ENCODE assay signal across 16 cellular contexts in genomic region chrX:41870719-41871151, GRCh38. TPM values are rescaled to one million over a fixed set of nuclear protein-coding genes. Genes with fewer than 3 reads are reported as not detected.
DNase-seq lines count a peak whose midpoint lies in the region; ATAC-seq and TF ChIP-seq lines count a peak whose summit lies in the region.
"Had no signal": no experiment of that assay in that cellular context is flagged by ENCODE, and none has a peak within 500 bp of the region (broad histone marks: within the 10 kb centered on the region; RNA-seq: fewer than 3 reads in every experiment).

No MANE protein-coding gene starts in this region.

- H3K4me3 ChIP-seq in CD4-positive, CD25-positive, alpha-beta regulatory T cell (ENCODE audit: low read depth, low read length), result peak overlapping the region; percentile 43
- no peak overlapping the region for H3K4me3 ChIP-seq in MG63

- peak overlapping the region in 2 of 3 donors; percentile 19 to 27 for H3K27ac Mint-ChIP-seq in CD4-positive, CD25-positive, alpha-beta regulatory T cell
- no peak overlapping the region for H3K27ac Mint-ChIP-seq in progenitor cell of endocrine pancreas
- H3K27ac Mint-ChIP-seq: type B pancreatic cell had no signal

- H3K4me1 Mint-ChIP-seq in CD4-positive, CD25-positive, alpha-beta regulatory T cell, result peaks cover 30 to 74% (median 63%) of the 10 kb centered on the region in 4 donors
- H3K4me1 Mint-ChIP-seq in progenitor cell of endocrine pancreas (ENCODE audit: low read depth), result no peaks in the 10 kb centered on the region

- no peak for TF ChIP-seq CTCF in progenitor cell of endocrine pancreas (IDR thresholded peaks at IDR 0.05; ENCODE audit: unreplicated experiment)

- H3K27me3 ChIP-seq in CD4-positive, CD25-positive, alpha-beta regulatory T cell (ENCODE audit: control insufficient read depth, insufficient read depth, low read length), result no peaks in the 10 kb centered on the region
- no peaks in the 10 kb centered on the region for H3K27me3 ChIP-seq in MG63

- peak in 1 of 2 donors; percentile 43 for ATAC-seq in CD4-positive, CD25-positive, alpha-beta regulatory T cell (ENCODE audit: low read depth in 2 of 2)
- ATAC-seq in GM18858 (IDR thresholded peaks at IDR 0.05; ENCODE audit: unreplicated experiment) (peak; percentile 73), HG03378 (IDR thresholded peaks at IDR 0.05; ENCODE audit: unreplicated experiment) (peak; percentile 76), GM21576 (IDR thresholded peaks at IDR 0.05; ENCODE audit: unreplicated experiment) (no peak)
- ATAC-seq: Panc1 had no signal

- H3K4me3 Mint-ChIP-seq in CD4-positive, CD25-positive, alpha-beta regulatory T cell, result peak overlapping the region in 2 of 4 donors; percentile 18 to 76
- H3K4me3 Mint-ChIP-seq in progenitor cell of endocrine pancreas (ENCODE audit: low read depth), result no peak overlapping the region
- H3K4me3 Mint-ChIP-seq: activated naive CD8-positive, alpha-beta T cell; type B pancreatic cell had no signal

- H3K27me3 Mint-ChIP-seq in CD4-positive, CD25-positive, alpha-beta regulatory T cell, result no peaks in the 10 kb centered on the region
- no peaks in the 10 kb centered on the region for H3K27me3 Mint-ChIP-seq in progenitor cell of endocrine pancreas
- H3K27me3 Mint-ChIP-seq: activated naive CD8-positive, alpha-beta T cell; type B pancreatic cell had no signal

- H3K36me3 Mint-ChIP-seq in CD4-positive, CD25-positive, alpha-beta regulatory T cell, result peaks cover 5% of the 10 kb centered on the region
- no peaks in the 10 kb centered on the region for H3K36me3 Mint-ChIP-seq in progenitor cell of endocrine pancreas (ENCODE audit: insufficient read depth)
- H3K36me3 Mint-ChIP-seq: type B pancreatic cell had no signal

- H3K9me3 Mint-ChIP-seq in CD4-positive, CD25-positive, alpha-beta regulatory T cell, result peaks cover 0 to 2% (median 0%) of the 10 kb centered on the region in 7 donors
- peaks cover 16% of the 10 kb centered on the region for H3K9me3 Mint-ChIP-seq in progenitor cell of endocrine pancreas (ENCODE audit: low read depth)
- H3K9me3 Mint-ChIP-seq: type B pancreatic cell had no signal

- no peak overlapping the region for H3K27ac ChIP-seq in CD4-positive, CD25-positive, alpha-beta regulatory T cell (ENCODE audit: insufficient read depth, low read length, poor library complexity, severe bottlenecking)

- peaks cover 33% of the 10 kb centered on the region for H3K4me1 ChIP-seq in CD4-positive, CD25-positive, alpha-beta regulatory T cell (ENCODE audit: control insufficient read depth, insufficient read depth, low read length, poor library complexity, severe bottlenecking)

- H3K36me3 ChIP-seq in CD4-positive, CD25-positive, alpha-beta regulatory T cell (ENCODE audit: control insufficient read depth, insufficient read depth, low read length), result no peaks in the 10 kb centered on the region
- H3K36me3 ChIP-seq in MG63, result no peaks in the 10 kb centered on the region

- no peaks in the 10 kb centered on the region for H3K9me3 ChIP-seq in CD4-positive, CD25-positive, alpha-beta regulatory T cell (ENCODE audit: control insufficient read depth in 2 of 2, low read length in 2 of 2)
- H3K9me3 ChIP-seq in MG63, result no peaks in the 10 kb centered on the region

- DNase-seq in CD4-positive, CD25-positive, alpha-beta regulatory T cell, result no peak
- DNase-seq in dermis blood vessel endothelial cell (peak; percentile 33), MG63 (no peak), progenitor cell of endocrine pancreas (ENCODE audit: low spot score, unreplicated experiment) (no peak), HuH-7 (ENCODE audit: low spot score) (no peak)
- DNase-seq: central memory CD4-positive, alpha-beta T cell; DND-41; NCI-H345; stimulated activated CD8-positive, alpha-beta memory T cell treated with anti-CD3 and anti-CD28 coated beads, Interleukin-4, amount 100 ng/mL, for 48 hours; T-helper 1 cell had no signal

RNA-seq across cellular contexts. Expression of gene CASK, which starts 52.6 kb away (rescaled TPM):
- 168 TPM for total RNA-seq in CD4-positive, CD25-positive, alpha-beta regulatory T cell
- polyA plus RNA-seq in CD4-positive, CD25-positive, alpha-beta regulatory T cell, result 10 to 100 TPM in 3 of 4 donors, 1 to 10 TPM in 1; 8.4 to 31.5 (median 18.5) TPM
- 32.3 and 51.1 TPM in 2 replicates for total RNA-seq in dermis blood vessel endothelial cell
- 10.9 and 21.8 TPM in 2 replicates for total RNA-seq in MG63 (2014; rRNA removed; shearing (Covaris generic); ENCODE audit: low replicate concordance)
- 68.3 and 81.9 TPM in 2 replicates for total RNA-seq in progenitor cell of endocrine pancreas
